15 cellular contexts compared by ENCODE assay signal in genomic region chr6:152063170-152063921, GRCh38.
"Had no signal": no experiment of that assay in that cellular context is flagged by ENCODE, and none has a peak within 500 bp of the region (broad histone marks: within the 10 kb centered on the region; RNA-seq: fewer than 3 reads in every experiment).

No MANE protein-coding gene starts in this region.

- H3K27me3 ChIP-seq: colonic mucosa had no signal

- H3K4me1 ChIP-seq: colonic mucosa had no signal

- DNase-seq: activated CD4-positive, alpha-beta T cell treated with anti-CD3 and anti-CD28 coated beads for 4 hours; activated CD8-positive, alpha-beta memory T cell treated with anti-CD3 and anti-CD28 coated beads, Interleukin-2, amount 50 U/mL, for 48 hours; activated CD8-positive, alpha-beta T cell treated with anti-CD3 and anti-CD28 coated beads for 36 hours; activated naive CD4-positive, alpha-beta T cell; activated naive CD8-positive, alpha-beta T cell treated with anti-CD3 and anti-CD28 coated beads, Interleukin-2, amount 50 U/mL, for 24 hours; caudate nucleus; colonic mucosa; hypothalamus; immature natural killer cell; natural killer cell; nucleus accumbens; stimulated activated CD4-positive, alpha-beta T cell treated with anti-CD3 and anti-CD28 coated beads, Interleukin-15, amount 100 ng/mL, for 24 hours; stimulated activated CD4-positive, alpha-beta T cell treated with anti-CD3 and anti-CD28 coated beads, Interleukin-4, amount 100 ng/mL, for 24 hours; T-cell; T1000 had no signal

- H3K4me3 ChIP-seq: colonic mucosa had no signal

- H3K36me3 ChIP-seq: colonic mucosa had no signal

- ATAC-seq: activated CD8-positive, alpha-beta T cell treated with anti-CD3 and anti-CD28 coated beads for 36 hours; activated naive CD8-positive, alpha-beta T cell treated with anti-CD3 and anti-CD28 coated beads, Interleukin-2, amount 50 U/mL, for 24 hours; natural killer cell; T-cell had no signal

- H3K9me3 ChIP-seq: colonic mucosa had no signal

- H3K27ac ChIP-seq: colonic mucosa had no signal
